ENCODE assay signal across 8 cellular contexts in the genomic region with DNA sequence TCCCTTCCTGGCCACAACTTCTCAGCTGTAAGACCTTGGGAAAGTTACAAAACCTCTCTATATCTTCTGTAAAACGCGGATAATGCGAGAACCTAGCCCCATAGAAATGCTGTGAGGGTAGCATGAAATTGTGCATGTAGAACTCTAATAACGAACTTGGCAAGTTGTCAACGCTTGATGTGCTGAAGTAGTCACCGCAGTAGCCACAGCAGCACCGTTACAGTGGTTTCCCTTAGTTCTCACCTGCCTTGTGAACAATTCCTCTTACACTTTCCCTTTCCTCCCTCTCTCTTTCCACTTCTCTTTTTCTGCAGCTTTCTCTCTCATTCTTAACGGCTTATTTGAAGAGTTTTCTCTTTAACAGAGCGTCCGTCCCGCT. TPM values are rescaled to one million over a fixed set of nuclear protein-coding genes. Genes with fewer than 3 reads are reported as not detected.
DNase-seq lines count a peak whose midpoint lies in the region; ATAC-seq, FAIRE-seq and TF ChIP-seq lines count a peak whose summit lies in the region.

No MANE protein-coding gene starts in this region.

- DNase-seq in stimulated activated CD8-positive, alpha-beta memory T cell treated with anti-CD3 and anti-CD28 coated beads, Interleukin-12 subunit alpha, Interleukin-12 subunit beta, amount 100 ng/mL, for 1 hour (ENCODE audit: low read depth): peak; percentile 4
- DNase-seq in stimulated activated CD8-positive, alpha-beta memory T cell treated with anti-CD3 and anti-CD28 coated beads, Interleukin-4, amount 100 ng/mL, for 48 hours: no peak
- DNase-seq in OCI-LY7 (ENCODE audit: low spot score) (peak; percentile 55), mammary epithelial cell (no peak), urothelium cell line (ENCODE audit: low spot score) (peak; percentile 14), mesenteric fat pad (ENCODE audit: low spot score) (no peak)

- no peaks in the 10 kb centered on the region for H3K27me3 ChIP-seq in mammary epithelial cell (ENCODE audit: insufficient read depth, low read length)

- dilution Hi-C loops in mammary epithelial cell (cut with HindIII; ENCODE audit: low sequenced_read_pairs): no loop called here

- H3K4me1 ChIP-seq in OCI-LY7 (ENCODE audit: insufficient read depth, low read length, poor library complexity, severe bottlenecking) (peaks cover 35% of the 10 kb centered on the region), mammary epithelial cell (ENCODE audit: insufficient read depth, low read length) (peaks cover 26% of the 10 kb centered on the region), mesodermal cell (ENCODE audit: control insufficient read depth, insufficient read depth, low read length, poor library complexity, severe bottlenecking) (peaks cover 6% of the 10 kb centered on the region)

- no peak for TF ChIP-seq CTCF in OCI-LY7 (conservative IDR thresholded peaks at IDR 0.05; ENCODE audit: low read length)
- TF ChIP-seq CTCF in mammary epithelial cell (conservative IDR thresholded peaks at IDR 0.05 in 1 of 2, IDR thresholded peaks at IDR 0.05 in 1 of 2; ENCODE audit: extremely low read depth in 1 of 2, insufficient read depth in 1 of 2, low read depth in 1 of 2, low read length in 2 of 2): no peak

- H3K27ac ChIP-seq in OCI-LY7 (ENCODE audit: low read depth, low read length, poor library complexity, severe bottlenecking): no peak overlapping the region
- peak overlapping the region; percentile 42 for H3K27ac ChIP-seq in mammary epithelial cell (ENCODE audit: insufficient read depth, low read depth, low read length)
- H3K27ac ChIP-seq in mesodermal cell (ENCODE audit: low read depth, low read length, severe bottlenecking): no peak overlapping the region

- peak overlapping the region; percentile 89 for H2AFZ ChIP-seq in OCI-LY7 (ENCODE audit: low read length)
- H2AFZ ChIP-seq in mammary epithelial cell (ENCODE audit: low read depth, low read length): peak overlapping the region; percentile 98

- H4K20me1 ChIP-seq in OCI-LY7 (ENCODE audit: insufficient read depth, low read length): peaks cover 7% of the 10 kb centered on the region; the same call in 1 of the 2 replicates
- no peaks in the 10 kb centered on the region for H4K20me1 ChIP-seq in mammary epithelial cell (ENCODE audit: insufficient read depth, low read length)

- ATAC-seq in HG02973 (IDR thresholded peaks at IDR 0.05; ENCODE audit: unreplicated experiment): peak; percentile 42

- CTCF ChIA-PET in OCI-LY7 (lab: Charles Lee; ENCODE audit: unreplicated experiment) (no interaction called here), mammary epithelial cell (lab: Charles Lee; ENCODE audit: low non-redundant PET) (no interaction called here)

- peak overlapping the region; percentile 53 for H3K9ac ChIP-seq in mammary epithelial cell (ENCODE audit: insufficient read depth, low read length)

- BruUV-seq in OCI-LY7 (replicated peaks; lab: Mats Ljungman, UMichigan) (no TSS peak), mammary epithelial cell (replicated peaks; lab: Mats Ljungman, UMichigan) (no TSS peak)

- POLR2A ChIA-PET in OCI-LY7 (lab: Charles Lee): interaction anchor here (1.1 to 1.7 kb wide), 3 partner anchors 12 to 102 kb away, joined by 3 to 7 read pairs (median 4); no protein-coding TSS in a partner anchor

- no peaks in the 10 kb centered on the region for H3K9me2 ChIP-seq in OCI-LY7 (ENCODE audit: insufficient read depth, low read length)

- H3K79me2 ChIP-seq in OCI-LY7 (ENCODE audit: insufficient read depth, low read depth, low read length) (peaks cover 42% of the 10 kb centered on the region), mammary epithelial cell (ENCODE audit: insufficient read depth, low read length) (peaks cover 45% of the 10 kb centered on the region)

- intact Hi-C loops in OCI-LY7 (cut with micrococcal nuclease; ENCODE audit: unreplicated experiment) (loop anchor here (2.0 to 10.0 kb wide), 2 partner anchors 148 to 606 kb away; a partner anchor contains a TSS), mammary epithelial cell (cut with micrococcal nuclease) (loop anchor here (1.0 kb wide), 1 partner anchor 149 kb away; no protein-coding TSS in a partner anchor)

- no peak for FAIRE-seq in urothelium cell line (lab: Jason Lieb, UNC)

- H3K4me2 ChIP-seq in OCI-LY7 (ENCODE audit: low read length): peak overlapping the region; percentile 97
- H3K4me2 ChIP-seq in mammary epithelial cell (ENCODE audit: insufficient read depth, low read depth, low read length): peak overlapping the region; percentile 99

- H3K36me3 ChIP-seq in OCI-LY7 (ENCODE audit: insufficient read depth, low read length) (peaks cover 9% of the 10 kb centered on the region; the same call in 1 of the 2 replicates), mammary epithelial cell (ENCODE audit: insufficient read depth, low read length) (no peaks in the 10 kb centered on the region), mesodermal cell (ENCODE audit: control insufficient read depth, insufficient read depth, low read length) (no peaks in the 10 kb centered on the region)

- WGBS in mammary epithelial cell (ENCODE audit: low coverage, missing lambda C conversion rate): 0% methylated on average over 11 of the region's 11 CpGs
- WGBS in mesodermal cell (ENCODE audit: insufficient coverage in 2 of 2), 2 experiments: 1 to 2% methylated on average over 8 to 10 of the region's 11 CpGs

- H3K9me3 ChIP-seq in OCI-LY7 (ENCODE audit: low read length) (no peaks in the 10 kb centered on the region), mammary epithelial cell (replicated peaks; ENCODE audit: insufficient read depth, low read length) (no peaks in the 10 kb centered on the region), mesodermal cell (ENCODE audit: control insufficient read depth, low read length) (no peaks in the 10 kb centered on the region)

- peak overlapping the region; percentile 83 for H3K4me3 ChIP-seq in OCI-LY7 (ENCODE audit: low read depth, low read length, poor library complexity, severe bottlenecking)
- H3K4me3 ChIP-seq in mammary epithelial cell (replicated peaks in 1 of 3; ENCODE audit: insufficient read depth in 1 of 3, low read depth in 2 of 3, low read length in 3 of 3): peak overlapping the region; percentile 90 to 99 (median 96)
- H3K4me3 ChIP-seq in mesodermal cell (ENCODE audit: extremely low read depth, insufficient read depth, low read length, poor library complexity, severe bottlenecking): peak overlapping the region; percentile 86

- in situ Hi-C loops in mammary epithelial cell (cut with MboI; ENCODE audit: low sequenced_read_pairs in 2 of 2): loop anchor here in 1 of 2 donors (10.0 to 25.0 kb wide), 2 partner anchors 216 to 1136 kb away; a partner anchor contains a TSS

RNA-seq across cellular contexts. Expression of a gene that starts 0.4 kb away (rescaled TPM):
- 19.7 and 24.3 TPM in 2 replicates for total RNA-seq in OCI-LY7 (2014; rRNA removed; shearing (Covaris generic))
- total RNA-seq in OCI-LY7 (2022): 34.9 and 35.5 TPM in 2 replicates
- 10 to 100 TPM; 17.0 to 23.0 TPM for total RNA-seq in mammary epithelial cell
- 12.4 TPM for polyA plus RNA-seq in mammary epithelial cell
- 18.1 TPM for polyA minus RNA-seq in mammary epithelial cell
- polyA plus RNA-seq in mesodermal cell (2013, experiment 1 of 2): 15.7 TPM
- 15.6 TPM for polyA plus RNA-seq in mesodermal cell (2013, experiment 2 of 2)
- 16.9 TPM for total RNA-seq in mesenteric fat pad

RNA-seq across cellular contexts. Expression of a gene that starts 39.2 kb away (rescaled TPM):
- total RNA-seq in OCI-LY7 (2014; rRNA removed; shearing (Covaris generic)): not detected in 2 replicates
- total RNA-seq in OCI-LY7 (2022) (not detected in 2 replicates), mammary epithelial cell (1 to 10 TPM; 3.9 to 9.3 TPM), mesenteric fat pad (8.4 TPM)
- 5.8 TPM for polyA plus RNA-seq in mammary epithelial cell
- polyA minus RNA-seq in mammary epithelial cell: 15.3 TPM
- polyA plus RNA-seq in mesodermal cell (2013, experiment 1 of 2): 14.1 TPM
- 10.9 TPM for polyA plus RNA-seq in mesodermal cell (2013, experiment 2 of 2)

Comparison
In these comparisons a context has a peak if more than half of its experiments do, and no peak if none do; other contexts are left out.
1. DNase-seq: peak in stimulated activated CD8-positive, alpha-beta memory T cell treated with anti-CD3 and anti-CD28 coated beads, Interleukin-12 subunit alpha, Interleukin-12 subunit beta, amount 100 ng/mL, for 1 hour (single experiment), OCI-LY7 (single experiment) and urothelium cell line (single experiment); none in stimulated activated CD8-positive, alpha-beta memory T cell treated with anti-CD3 and anti-CD28 coated beads, Interleukin-4, amount 100 ng/mL, for 48 hours (single experiment), mammary epithelial cell (single experiment) and mesenteric fat pad (single experiment).
2. Peak in every context shown above with its lines, with median percentiles within 50 percentile points of each other: H3K4me3 ChIP-seq.